In genomic region chr2:238613610-238614009, GRCh38 we compare ENCODE assay signal across 21 cellular contexts.
DNase-seq lines count a peak whose midpoint lies in the region; ATAC-seq and TF ChIP-seq lines count a peak whose summit lies in the region.
"Had no signal": no experiment of that assay in that cellular context is flagged by ENCODE, and none has a peak within 500 bp of the region (broad histone marks: within the 10 kb centered on the region; RNA-seq: fewer than 3 reads in every experiment).

No MANE protein-coding gene starts in this region.

- DNase-seq in H9 (no peak), esophagus muscularis mucosa (ENCODE audit: extremely low spot score) (peak; percentile 92), neuronal stem cell (ENCODE audit: low spot score) (no peak), CD1c-positive myeloid dendritic cell (ENCODE audit: extremely low spot score) (no peak), DMS79 treated with DMSO at 0.1 percent for 48 hours (lab: John Stamatoyannopoulos, UW) (no peak)
- no peak for DNase-seq in stimulated activated effector memory CD8-positive, alpha-beta T cell treated with anti-CD3 and anti-CD28 coated beads, Interleukin-12 subunit alpha, Interleukin-12 subunit beta, amount 100 ng/mL, for 72 hours (ENCODE audit: low spot score in 2 of 2)
- DNase-seq: AML-193; CD4-positive, alpha-beta memory T cell; CD4-positive, CD25-positive, alpha-beta regulatory T cell; CD8-positive, alpha-beta memory T cell; COR-L47; DMS 273 treated with DMSO at 0.1 percent for 48 hours; DMS153; DMS53; DMS79; GF-D8 had no signal

- H3K56ac ChIP-seq in H9 (ENCODE audit: insufficient read length, low read depth, low read length), result no peak overlapping the region

- H3K27ac Mint-ChIP-seq in H9, result no peak overlapping the region
- no peak overlapping the region for H3K27ac Mint-ChIP-seq in stimulated activated effector memory CD8-positive, alpha-beta T cell treated with anti-CD3 and anti-CD28 coated beads, Interleukin-12 subunit alpha, Interleukin-12 subunit beta, amount 100 ng/mL, for 72 hours
- H3K27ac Mint-ChIP-seq: B cell; CD4-positive, alpha-beta memory T cell; CD4-positive, CD25-positive, alpha-beta regulatory T cell; CD8-positive, alpha-beta memory T cell had no signal

- no peaks in the 10 kb centered on the region; the same call in 1 of the 2 replicates for H3K4me1 ChIP-seq in H9 (ENCODE audit: insufficient read depth, low read length)
- H3K4me1 ChIP-seq in esophagus muscularis mucosa, result no peaks in the 10 kb centered on the region
- H3K4me1 ChIP-seq in neuronal stem cell (ENCODE audit: control insufficient read depth in 2 of 2, insufficient read depth in 1 of 2, low read depth in 1 of 2, low read length in 2 of 2), result no peaks in the 10 kb centered on the region
- H3K4me1 ChIP-seq: A549 had no signal

- no peak overlapping the region for H3K23ac ChIP-seq in H9 (ENCODE audit: insufficient read length, low read depth, low read length)
- H3K23ac ChIP-seq in neuronal stem cell (ENCODE audit: low read depth, low read length, poor library complexity), result no peak overlapping the region

- no peak overlapping the region for H3K4me3 Mint-ChIP-seq in H9
- H3K4me3 Mint-ChIP-seq in stimulated activated effector memory CD8-positive, alpha-beta T cell treated with anti-CD3 and anti-CD28 coated beads, Interleukin-12 subunit alpha, Interleukin-12 subunit beta, amount 100 ng/mL, for 72 hours, result no peak overlapping the region
- H3K4me3 Mint-ChIP-seq: B cell; CD4-positive, alpha-beta memory T cell; CD4-positive, CD25-positive, alpha-beta regulatory T cell; CD8-positive, alpha-beta memory T cell had no signal

- no peaks in the 10 kb centered on the region for H3K79me2 ChIP-seq in H9 (ENCODE audit: insufficient read depth, low read length)

- TF ChIP-seq EP300 in esophagus muscularis mucosa (IDR thresholded peaks at IDR 0.05), result no peak

- no peaks in the 10 kb centered on the region for H4K20me1 ChIP-seq in H9 (ENCODE audit: control insufficient read depth, insufficient read depth, insufficient read length)
- H4K20me1 ChIP-seq: BLaER1 treated with 17β-estradiol and CSF1 and Interleukin-3, amounts not matched to agents 10 nM and 100 nM had no signal

- no peak overlapping the region for H2AK5ac ChIP-seq in H9 (ENCODE audit: insufficient read length, low read length)
- no peak overlapping the region for H2AK5ac ChIP-seq in neuronal stem cell (ENCODE audit: low read depth, low read length)

- H3K18ac ChIP-seq in H9 (ENCODE audit: insufficient read length, low read depth, low read length) (no peak overlapping the region), neuronal stem cell (ENCODE audit: low read length) (peak overlapping the region; percentile 38)

- intact Hi-C loops in esophagus muscularis mucosa (cut with DNase I), result no loop called here

- H3K36me3 Mint-ChIP-seq in H9 (ENCODE audit: insufficient read depth in 1 of 3, low read depth in 3 of 3), result no peaks in the 10 kb centered on the region
- no peaks in the 10 kb centered on the region for H3K36me3 Mint-ChIP-seq in stimulated activated effector memory CD8-positive, alpha-beta T cell treated with anti-CD3 and anti-CD28 coated beads, Interleukin-12 subunit alpha, Interleukin-12 subunit beta, amount 100 ng/mL, for 72 hours
- H3K36me3 Mint-ChIP-seq: CD4-positive, alpha-beta memory T cell; CD4-positive, CD25-positive, alpha-beta regulatory T cell; CD8-positive, alpha-beta memory T cell had no signal

- H2BK12ac ChIP-seq in H9 (ENCODE audit: insufficient read length, low read depth, low read length) (no peak overlapping the region), neuronal stem cell (ENCODE audit: low read length) (no peak overlapping the region)

- H3K27ac ChIP-seq in H9 (ENCODE audit: insufficient read length, low read depth, low read length) (no peak overlapping the region), esophagus muscularis mucosa (replicated peaks in 1 of 4) (no peak overlapping the region), neuronal stem cell (replicated peaks; ENCODE audit: low read length) (no peak overlapping the region)
- H3K27ac ChIP-seq: 22Rv1; A549; BLaER1 treated with 17β-estradiol and CSF1 and Interleukin-3, amounts not matched to agents 10 nM and 100 nM; C4-2B had no signal

- H3K4me3 ChIP-seq in esophagus muscularis mucosa, result no peak overlapping the region
- H3K4me3 ChIP-seq in neuronal stem cell (ENCODE audit: low read length in 2 of 2), result no peak overlapping the region
- H3K4me3 ChIP-seq: A549; BLaER1 treated with 17β-estradiol and CSF1 and Interleukin-3, amounts not matched to agents 10 nM and 100 nM had no signal

- H3K9ac ChIP-seq in H9 (ENCODE audit: extremely low read depth, insufficient read length, low read length) (no peak overlapping the region), neuronal stem cell (ENCODE audit: low read depth, low read length, poor library complexity) (no peak overlapping the region)
- H3K9ac ChIP-seq: BLaER1 treated with 17β-estradiol and CSF1 and Interleukin-3, amounts not matched to agents 10 nM and 100 nM had no signal

- no peak overlapping the region for H4K8ac ChIP-seq in H9 (replicated peaks; ENCODE audit: insufficient read length, low read depth, low read length)
- H4K8ac ChIP-seq in neuronal stem cell (ENCODE audit: low read depth, low read length), result no peak overlapping the region

- H3K4me2 ChIP-seq in H9 (ENCODE audit: insufficient read depth, insufficient read length, low read length) (no peak overlapping the region), neuronal stem cell (ENCODE audit: insufficient read depth, low read length, poor library complexity, severe bottlenecking) (no peak overlapping the region)
- H3K4me2 ChIP-seq: A549; BLaER1 treated with 17β-estradiol and CSF1 and Interleukin-3, amounts not matched to agents 10 nM and 100 nM had no signal

- no peak overlapping the region for H4K5ac ChIP-seq in H9 (ENCODE audit: insufficient read length, low read depth, low read length)

- H2BK5ac ChIP-seq in H9 (ENCODE audit: insufficient read length, low read length) (peak overlapping the region; percentile 64), neuronal stem cell (ENCODE audit: low read length) (no peak overlapping the region)

- no peak overlapping the region for H3K4ac ChIP-seq in H9 (ENCODE audit: low read depth, low read length)
- H3K4ac ChIP-seq in neuronal stem cell (ENCODE audit: low read length), result no peak overlapping the region

- no peak overlapping the region for H2BK15ac ChIP-seq in H9 (ENCODE audit: low read depth, low read length)
- H2BK15ac ChIP-seq in neuronal stem cell (ENCODE audit: low read length), result no peak overlapping the region

- no peaks in the 10 kb centered on the region for H3K79me1 ChIP-seq in H9 (ENCODE audit: insufficient read depth, low read depth, low read length, poor library complexity, severe bottlenecking)
- no peaks in the 10 kb centered on the region for H3K79me1 ChIP-seq in neuronal stem cell (ENCODE audit: low read depth, low read length)

- H2BK20ac ChIP-seq in H9 (ENCODE audit: low read depth, low read length, poor library complexity, severe bottlenecking), result no peak overlapping the region

- no peaks in the 10 kb centered on the region for H3K23me2 ChIP-seq in H9 (ENCODE audit: insufficient read length, low read depth, low read length, poor library complexity, severe bottlenecking)

- no peak for ATAC-seq in stimulated activated effector memory CD8-positive, alpha-beta T cell treated with anti-CD3 and anti-CD28 coated beads, Interleukin-12 subunit alpha, Interleukin-12 subunit beta, amount 100 ng/mL, for 72 hours
- ATAC-seq: A549 had no signal

- H3K27me3 ChIP-seq in H9 (ENCODE audit: insufficient read depth, low read length) (no peaks in the 10 kb centered on the region), esophagus muscularis mucosa (no peaks in the 10 kb centered on the region), neuronal stem cell (ENCODE audit: control insufficient read depth in 3 of 3, insufficient read depth in 3 of 3, low read depth in 1 of 3, low read length in 3 of 3) (no peaks in the 10 kb centered on the region)
- H3K27me3 ChIP-seq: BLaER1 treated with 17β-estradiol and CSF1 and Interleukin-3, amounts not matched to agents 10 nM and 100 nM had no signal

- H2BK120ac ChIP-seq in H9 (ENCODE audit: low read depth, low read length, poor library complexity, severe bottlenecking) (no peak overlapping the region), neuronal stem cell (ENCODE audit: low read depth, low read length) (no peak overlapping the region)

- no peak for TF ChIP-seq POLR2A in esophagus muscularis mucosa (IDR thresholded peaks at IDR 0.05; ENCODE audit: low read depth)

- WGBS in H9 (ENCODE audit: extremely low coverage, insufficient read length, low lambda C conversion rate), result no CpG with 5 or more reads among the region's 5 CpGs
- WGBS in esophagus muscularis mucosa, result 73% methylated on average over 5 of the region's 5 CpGs
- WGBS in neuronal stem cell (ENCODE audit: extremely low coverage in 2 of 2, insufficient read length in 2 of 2, insufficient replicate concordance in 1 of 2), 2 donors, result no CpG with 5 or more reads among the region's 5 CpGs

- H3K36me3 ChIP-seq in esophagus muscularis mucosa (no peaks in the 10 kb centered on the region), neuronal stem cell (replicated peaks in 1 of 2; ENCODE audit: control insufficient read depth in 2 of 2, insufficient read depth in 2 of 2, low read length in 2 of 2) (no peaks in the 10 kb centered on the region)
- H3K36me3 ChIP-seq: BLaER1 treated with 17β-estradiol and CSF1 and Interleukin-3, amounts not matched to agents 10 nM and 100 nM had no signal

- H3K14ac ChIP-seq in H9 (ENCODE audit: insufficient read depth, low read length) (no peak overlapping the region), neuronal stem cell (ENCODE audit: low read length) (no peak overlapping the region)

- no peaks in the 10 kb centered on the region for H3K9me3 ChIP-seq in H9 (ENCODE audit: control insufficient read depth, low read depth, low read length)
- H3K9me3 ChIP-seq in esophagus muscularis mucosa, result peaks cover 0 to 20% (median 10%) of the 10 kb centered on the region in 4 donors
- peaks cover 0 to 3% of the 10 kb centered on the region in 2 donors for H3K9me3 ChIP-seq in neuronal stem cell (replicated peaks in 1 of 2; ENCODE audit: control insufficient read depth in 2 of 2, insufficient read depth in 1 of 2, low read depth in 1 of 2, low read length in 2 of 2)

- peaks cover 6% of the 10 kb centered on the region; the same call in 1 of the 2 replicates for H3K27me3 Mint-ChIP-seq in H9 (ENCODE audit: low read depth)

- H4K91ac ChIP-seq in H9 (ENCODE audit: insufficient read length, low read depth, low read length), result no peak overlapping the region
- no peak overlapping the region for H4K91ac ChIP-seq in neuronal stem cell (ENCODE audit: low read depth, low read length, poor library complexity)

- TF ChIP-seq CTCF in H9 (conservative IDR thresholded peaks at IDR 0.05) (no peak), esophagus muscularis mucosa (IDR thresholded peaks at IDR 0.05) (no peak)

- no peak overlapping the region for H2AFZ ChIP-seq in H9 (ENCODE audit: low read length)
- H2AFZ ChIP-seq in neuronal stem cell (ENCODE audit: low read length), result no peak overlapping the region

- H3T11ph ChIP-seq in H9 (ENCODE audit: low read length), result no peak overlapping the region

- H3K4me1 Mint-ChIP-seq in H9, result no peaks in the 10 kb centered on the region; a peak in 1 of 4 replicates
- H3K4me1 Mint-ChIP-seq in stimulated activated effector memory CD8-positive, alpha-beta T cell treated with anti-CD3 and anti-CD28 coated beads, Interleukin-12 subunit alpha, Interleukin-12 subunit beta, amount 100 ng/mL, for 72 hours, result no peaks in the 10 kb centered on the region
- H3K4me1 Mint-ChIP-seq: B cell; CD4-positive, alpha-beta memory T cell; CD4-positive, CD25-positive, alpha-beta regulatory T cell; CD8-positive, alpha-beta memory T cell had no signal

- H3K9me3 Mint-ChIP-seq in H9, result peaks cover 8 to 22% of the 10 kb centered on the region in 2 experiments; a peak in 4 of 5 replicates
- H3K9me3 Mint-ChIP-seq in stimulated activated effector memory CD8-positive, alpha-beta T cell treated with anti-CD3 and anti-CD28 coated beads, Interleukin-12 subunit alpha, Interleukin-12 subunit beta, amount 100 ng/mL, for 72 hours, result peaks cover 2% of the 10 kb centered on the region
